ENCODE assay signal across 18 cellular contexts in the genomic region with DNA sequence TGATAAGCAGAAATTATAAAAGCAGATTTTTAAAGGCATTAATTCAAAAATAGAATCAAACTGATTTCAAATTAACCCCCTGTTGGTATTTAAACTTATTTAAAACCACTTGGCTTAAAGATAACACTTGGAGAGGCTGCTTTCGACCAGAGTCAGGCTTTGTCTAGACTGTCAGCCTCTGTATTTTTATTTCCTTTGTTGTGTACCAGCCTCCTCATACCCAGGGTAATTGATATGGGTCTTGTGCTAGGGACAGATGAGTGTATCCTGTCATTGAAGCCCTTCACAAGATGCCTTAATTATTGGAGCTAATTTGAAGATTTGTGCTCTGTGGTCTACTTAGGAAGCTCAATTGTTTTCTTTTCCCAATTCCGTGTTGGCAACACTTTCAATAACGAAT.
"Had no signal": no experiment of that assay in that cellular context is flagged by ENCODE, and none has a peak within 500 bp of the region (broad histone marks: within the 10 kb centered on the region; RNA-seq: fewer than 3 reads in every experiment).

No MANE protein-coding gene starts in this region.

- H3K4me1 Mint-ChIP-seq: activated naive CD8-positive, alpha-beta T cell treated with anti-CD3 and anti-CD28 coated beads for 36 hours; memory B cell had no signal

- H3K27ac Mint-ChIP-seq: activated naive CD8-positive, alpha-beta T cell treated with anti-CD3 and anti-CD28 coated beads for 36 hours; activated T-helper 1 cell treated with anti-CD3 and anti-CD28 coated beads, Interleukin-12 subunit alpha, Interleukin-12 subunit beta, Interleukin-2, Interleukin-4 antibody, amounts not matched to agents 30 ng/mL and 10 ng/mL and 1 ng/mL, durations not matched to agents 14 hours and 24 hours and 36 hours; dendritic cell treated with granulocyte-macrophage colony-stimulating factor and Interleukin-4, amounts not matched to agents 40 ng/mL and 50 ng/mL, for 4 days; effector memory CD8-positive, alpha-beta T cell; memory B cell; natural killer cell treated with Interleukin-12 subunit alpha and Interleukin-12 subunit beta and Interleukin-15 and Interleukin-18, amount 100 ng/mL, for 72 hours; stimulated activated naive CD8-positive, alpha-beta T cell treated with anti-CD3 and anti-CD28 coated beads, Interleukin-15, Interleukin-2, amounts not matched to agents 100 ng/mL and 50 ng/mL, for 24 hours had no signal

- H2AFZ ChIP-seq: hepatocyte had no signal

- H3K9me3 ChIP-seq: gastrocnemius medialis, left lung, ovary had no signal

- H3K4me3 Mint-ChIP-seq: activated naive CD8-positive, alpha-beta T cell treated with anti-CD3 and anti-CD28 coated beads for 36 hours; activated T-helper 1 cell treated with anti-CD3 and anti-CD28 coated beads, Interleukin-12 subunit alpha, Interleukin-12 subunit beta, Interleukin-2, Interleukin-4 antibody, amounts not matched to agents 30 ng/mL and 10 ng/mL and 1 ng/mL, durations not matched to agents 14 hours and 24 hours and 36 hours; dendritic cell treated with granulocyte-macrophage colony-stimulating factor and Interleukin-4, amounts not matched to agents 40 ng/mL and 50 ng/mL, for 4 days; effector memory CD8-positive, alpha-beta T cell; memory B cell; natural killer cell treated with Interleukin-12 subunit alpha and Interleukin-12 subunit beta and Interleukin-15 and Interleukin-18, amount 100 ng/mL, for 72 hours; stimulated activated naive CD8-positive, alpha-beta T cell treated with anti-CD3 and anti-CD28 coated beads, Interleukin-15, Interleukin-2, amounts not matched to agents 100 ng/mL and 50 ng/mL, for 24 hours had no signal

- H3K4me3 ChIP-seq: gastrocnemius medialis, hepatocyte, left lung, ovary had no signal

- DNase-seq: activated naive CD8-positive, alpha-beta T cell treated with anti-CD3 and anti-CD28 coated beads for 36 hours; amygdala; brain microvascular endothelial cell; effector memory CD8-positive, alpha-beta T cell; erythroblast; gastrocnemius medialis; left lung; ovary; T-helper 1 cell; T1000 had no signal

- H3K4me2 ChIP-seq: hepatocyte had no signal

- H3K27me3 ChIP-seq: brain microvascular endothelial cell, gastrocnemius medialis, hepatocyte, left lung, ovary had no signal

- H3K36me3 ChIP-seq: brain microvascular endothelial cell, gastrocnemius medialis, left lung, ovary had no signal

- H3K4me1 ChIP-seq: left lung had no signal

- H3K36me3 Mint-ChIP-seq: activated naive CD8-positive, alpha-beta T cell treated with anti-CD3 and anti-CD28 coated beads for 36 hours; memory B cell; natural killer cell treated with Interleukin-12 subunit alpha and Interleukin-12 subunit beta and Interleukin-15 and Interleukin-18, amount 100 ng/mL, for 72 hours had no signal

- H3K27me3 Mint-ChIP-seq: activated naive CD8-positive, alpha-beta T cell treated with anti-CD3 and anti-CD28 coated beads for 36 hours had no signal

- H3K27ac ChIP-seq: brain microvascular endothelial cell, gastrocnemius medialis, hepatocyte, left lung, ovary had no signal

- H3K9me3 Mint-ChIP-seq: activated T-helper 1 cell treated with anti-CD3 and anti-CD28 coated beads, Interleukin-12 subunit alpha, Interleukin-12 subunit beta, Interleukin-2, Interleukin-4 antibody, amounts not matched to agents 30 ng/mL and 10 ng/mL and 1 ng/mL, durations not matched to agents 14 hours and 24 hours and 36 hours; dendritic cell treated with granulocyte-macrophage colony-stimulating factor and Interleukin-4, amounts not matched to agents 40 ng/mL and 50 ng/mL, for 4 days; effector memory CD8-positive, alpha-beta T cell; memory B cell; stimulated activated naive CD8-positive, alpha-beta T cell treated with anti-CD3 and anti-CD28 coated beads, Interleukin-15, Interleukin-2, amounts not matched to agents 100 ng/mL and 50 ng/mL, for 24 hours had no signal

- ATAC-seq: activated CD4-positive, CD25-positive, alpha-beta regulatory T cell treated with anti-CD3 and anti-CD28 coated beads, Interleukin-2, amount 50 U/mL, for 24 hours; effector memory CD8-positive, alpha-beta T cell; gastrocnemius medialis; left lung; natural killer cell treated with Interleukin-12 subunit alpha and Interleukin-12 subunit beta and Interleukin-15 and Interleukin-18, amount 100 ng/mL, for 72 hours; sciatic nerve had no signal
